26 cellular contexts compared by ENCODE assay signal in the genomic region with DNA sequence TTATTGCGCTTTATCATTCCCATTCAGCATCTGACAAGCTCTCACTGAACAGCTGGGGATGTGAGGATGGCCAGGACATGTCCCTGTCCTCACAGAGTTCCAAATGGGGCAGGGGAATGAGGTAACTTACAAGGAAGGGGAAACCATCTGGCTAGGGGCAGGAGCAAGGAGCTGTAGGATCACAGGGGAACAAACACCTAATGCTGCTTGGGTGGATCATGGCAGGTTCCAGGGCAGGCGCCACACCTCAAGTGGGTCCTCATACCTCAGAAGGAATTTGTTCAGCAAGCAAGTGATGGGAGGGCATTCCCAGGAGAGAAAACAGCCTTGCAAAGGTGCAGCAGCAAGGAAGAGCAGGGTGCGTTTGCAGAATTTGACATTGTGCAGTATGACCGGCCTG. TPM values are rescaled to one million over a fixed set of nuclear protein-coding genes. Genes with fewer than 3 reads are reported as not detected.
"Had no signal": no experiment of that assay in that cellular context is flagged by ENCODE, and none has a peak within 500 bp of the region (broad histone marks: within the 10 kb centered on the region; RNA-seq: fewer than 3 reads in every experiment).

No MANE protein-coding gene starts in this region.

- H3K9me3 Mint-ChIP-seq: activated CD4-positive, alpha-beta T cell treated with anti-CD3 and anti-CD28 coated beads, Interleukin-2, amount 10 ng/mL, durations not matched to agents 24 days and 14 days; activated naive CD4-positive, alpha-beta T cell treated with anti-CD3 and anti-CD28 coated beads, Interleukin-2, amount 50 U/mL, for 24 hours; activated T-cell treated with anti-CD3 and anti-CD28 coated beads, Interleukin-2, amount 50 U/mL, for 24 hours; activated T-helper 1 cell treated with anti-CD3 and anti-CD28 coated beads, Interleukin-12 subunit alpha, Interleukin-12 subunit beta, Interleukin-2, Interleukin-4 antibody, amounts not matched to agents 30 ng/mL and 10 ng/mL and 1 ng/mL, durations not matched to agents 14 hours and 24 hours and 36 hours; T-helper 1 cell treated with Interleukin-12 subunit alpha and Interleukin-12 subunit beta and Interleukin-4 antibody, amounts not matched to agents 30 μg/mL and 1 μg/mL, for 36 hours; WTC11 had no signal

- ATAC-seq: activated CD8-positive, alpha-beta memory T cell treated with anti-CD3 and anti-CD28 coated beads, Interleukin-2, amount 10 ng/mL, durations not matched to agents 7 days and 5 days; PC-3; WTC11 had no signal

- H3K4me1 Mint-ChIP-seq: activated CD4-positive, alpha-beta T cell treated with anti-CD3 and anti-CD28 coated beads, Interleukin-2, amount 10 ng/mL, durations not matched to agents 24 days and 14 days; activated CD8-positive, alpha-beta memory T cell treated with anti-CD3 and anti-CD28 coated beads, Interleukin-2, amount 10 ng/mL, durations not matched to agents 7 days and 5 days; activated naive CD4-positive, alpha-beta T cell treated with anti-CD3 and anti-CD28 coated beads, Interleukin-2, amount 50 U/mL, for 24 hours; WTC11 had no signal

- H3K4me3 Mint-ChIP-seq: activated CD4-positive, alpha-beta T cell treated with anti-CD3 and anti-CD28 coated beads, Interleukin-2, amount 10 ng/mL, durations not matched to agents 24 days and 14 days; activated CD8-positive, alpha-beta memory T cell treated with anti-CD3 and anti-CD28 coated beads, Interleukin-2, amount 10 ng/mL, durations not matched to agents 7 days and 5 days; activated naive CD4-positive, alpha-beta T cell treated with anti-CD3 and anti-CD28 coated beads, Interleukin-2, amount 50 U/mL, for 24 hours; activated T-cell treated with anti-CD3 and anti-CD28 coated beads, Interleukin-2, amount 50 U/mL, for 24 hours; activated T-helper 1 cell treated with anti-CD3 and anti-CD28 coated beads, Interleukin-12 subunit alpha, Interleukin-12 subunit beta, Interleukin-2, Interleukin-4 antibody, amounts not matched to agents 30 ng/mL and 10 ng/mL and 1 ng/mL, durations not matched to agents 14 hours and 24 hours and 36 hours; T-helper 1 cell treated with Interleukin-12 subunit alpha and Interleukin-12 subunit beta and Interleukin-4 antibody, amounts not matched to agents 30 μg/mL and 1 μg/mL, for 36 hours; WTC11 had no signal

- H3K36me3 Mint-ChIP-seq: activated CD8-positive, alpha-beta memory T cell treated with anti-CD3 and anti-CD28 coated beads, Interleukin-2, amount 10 ng/mL, durations not matched to agents 7 days and 5 days; activated naive CD4-positive, alpha-beta T cell treated with anti-CD3 and anti-CD28 coated beads, Interleukin-2, amount 50 U/mL, for 24 hours; WTC11 had no signal

- H3K27ac Mint-ChIP-seq: activated CD4-positive, alpha-beta T cell treated with anti-CD3 and anti-CD28 coated beads, Interleukin-2, amount 10 ng/mL, durations not matched to agents 24 days and 14 days; activated CD8-positive, alpha-beta memory T cell treated with anti-CD3 and anti-CD28 coated beads, Interleukin-2, amount 10 ng/mL, durations not matched to agents 7 days and 5 days; activated naive CD4-positive, alpha-beta T cell treated with anti-CD3 and anti-CD28 coated beads, Interleukin-2, amount 50 U/mL, for 24 hours; activated T-cell treated with anti-CD3 and anti-CD28 coated beads, Interleukin-2, amount 50 U/mL, for 24 hours; activated T-helper 1 cell treated with anti-CD3 and anti-CD28 coated beads, Interleukin-12 subunit alpha, Interleukin-12 subunit beta, Interleukin-2, Interleukin-4 antibody, amounts not matched to agents 30 ng/mL and 10 ng/mL and 1 ng/mL, durations not matched to agents 14 hours and 24 hours and 36 hours; T-helper 1 cell treated with Interleukin-12 subunit alpha and Interleukin-12 subunit beta and Interleukin-4 antibody, amounts not matched to agents 30 μg/mL and 1 μg/mL, for 36 hours; WTC11 had no signal

- FAIRE-seq: bronchial epithelial cell, RCC 7860 had no signal

- DNase-seq: activated CD4-positive, alpha-beta T cell treated with anti-CD3 and anti-CD28 coated beads, Interleukin-2, amount 10 ng/mL, durations not matched to agents 24 days and 14 days; activated CD4-positive, alpha-beta T cell treated with anti-CD3 and anti-CD28 coated beads, Interleukin-2, amount 50 U/mL, for 48 hours; activated CD4-positive, CD25-positive, alpha-beta regulatory T cell treated with anti-CD3 and anti-CD28 coated beads, Interleukin-2, amount 50 U/mL, for 72 hours; activated CD8-positive, alpha-beta memory T cell treated with anti-CD3 and anti-CD28 coated beads, Interleukin-2, amount 10 ng/mL, durations not matched to agents 7 days and 5 days; activated effector memory CD4-positive, alpha-beta T cell treated with Interleukin-2 at 50 U/mL for 16 hours; activated naive CD4-positive, alpha-beta T cell; activated T-cell treated with anti-CD3 and anti-CD28 coated beads, Interleukin-2, amount 50 U/mL, for 24 hours; aorta; central memory CD4-positive, alpha-beta T cell; MG63; MV-4-11; NCI-H1092 treated with DMSO at 0.1 percent for 48 hours; NCI-H187 treated with DMSO at 0.1 percent for 48 hours; NCI-H2107; NCI-H446 treated with DMSO at 0.1 percent for 48 hours; NCI-H526 treated with DMSO at 0.1 percent for 48 hours; PC-3; SHP77 had no signal

- H3K9me3 ChIP-seq: MG63 had no signal

- H3K4me3 ChIP-seq: MG63 had no signal

- H3K27me3 ChIP-seq: MG63 had no signal

- H3K36me3 ChIP-seq: MG63 had no signal

RNA-seq across cellular contexts. Expression of gene GRIK3, which starts 35.1 kb away (rescaled TPM):
- total RNA-seq: activated CD4-positive, alpha-beta T cell treated with anti-CD3 and anti-CD28 coated beads, Interleukin-2, amount 10 ng/mL, durations not matched to agents 24 days and 14 days; activated CD8-positive, alpha-beta memory T cell treated with anti-CD3 and anti-CD28 coated beads, Interleukin-2, amount 10 ng/mL, durations not matched to agents 7 days and 5 days; activated T-helper 1 cell treated with anti-CD3 and anti-CD28 coated beads, Interleukin-12 subunit alpha, Interleukin-12 subunit beta, Interleukin-2, Interleukin-4 antibody, amounts not matched to agents 30 ng/mL and 10 ng/mL and 1 ng/mL, durations not matched to agents 14 hours and 24 hours and 36 hours; chondrocyte; PC-3; SK-MEL-5 had no signal
- polyA plus RNA-seq: aorta had no signal
